ENCODE assay signal across 18 cellular contexts in genomic region chr16:64627288-64627687, GRCh38.
DNase-seq lines count a peak whose midpoint lies in the region; ATAC-seq, FAIRE-seq and TF ChIP-seq lines count a peak whose summit lies in the region.
"Had no signal": no experiment of that assay in that cellular context is flagged by ENCODE, and none has a peak within 500 bp of the region (broad histone marks: within the 10 kb centered on the region; RNA-seq: fewer than 3 reads in every experiment).

No MANE protein-coding gene starts in this region.

- intact Hi-C loops in IMR-90 (cut with micrococcal nuclease) = no loop called here
- intact Hi-C loops in OCI-LY7 (cut with micrococcal nuclease; ENCODE audit: unreplicated experiment) = no loop called here
- intact Hi-C loops in lower leg skin (cut with DNase I; ENCODE audit: low total_unique reads) = no loop called here

- no peak for TF ChIP-seq EP300 in tibial nerve (IDR thresholded peaks at IDR 0.05)

- no peak overlapping the region for H4K8ac ChIP-seq in IMR-90 (ENCODE audit: low read depth in 2 of 2, low read length in 2 of 2)

- POLR2A ChIA-PET in IMR-90 (lab: Charles Lee; ENCODE audit: unreplicated experiment) = no interaction called here
- POLR2A ChIA-PET in OCI-LY7 (lab: Charles Lee) = interaction anchor here (1.6 kb wide), 1 partner anchor 15 kb away, joined by 5 read pairs; no protein-coding TSS in a partner anchor

- H3K36me3 ChIP-seq in IMR-90 (ENCODE audit: control insufficient read depth, insufficient read depth, low read length) (no peaks in the 10 kb centered on the region), OCI-LY7 (ENCODE audit: insufficient read depth, low read length) (no peaks in the 10 kb centered on the region), tibial nerve (no peaks in the 10 kb centered on the region)
- H3K36me3 ChIP-seq: gastrocnemius medialis, SJCRH30 had no signal

- H3K4me1 ChIP-seq in IMR-90 (ENCODE audit: control insufficient read depth, insufficient read depth, low read length) = no peaks in the 10 kb centered on the region
- H3K4me1 ChIP-seq in OCI-LY7 (ENCODE audit: insufficient read depth, low read length, poor library complexity, severe bottlenecking) = no peaks in the 10 kb centered on the region
- H3K4me1 ChIP-seq in tibial nerve = no peaks in the 10 kb centered on the region
- H3K4me1 ChIP-seq: gastrocnemius medialis, SJCRH30 had no signal

- H3K56ac ChIP-seq in IMR-90 (ENCODE audit: extremely low read depth, insufficient read depth, low read length) = no peak overlapping the region

- H3K9ac ChIP-seq in IMR-90 (ENCODE audit: low read depth, low read length) = no peak overlapping the region

- H3K27ac ChIP-seq in IMR-90 (ENCODE audit: insufficient read depth, low read length) = no peak overlapping the region
- H3K27ac ChIP-seq in OCI-LY7 (ENCODE audit: low read depth, low read length, poor library complexity, severe bottlenecking) = no peak overlapping the region
- no peak overlapping the region for H3K27ac ChIP-seq in tibial nerve
- H3K27ac ChIP-seq: gastrocnemius medialis, SJCRH30 had no signal

- no peak overlapping the region for H3K18ac ChIP-seq in IMR-90 (ENCODE audit: low read depth, low read length)

- H3K4me2 ChIP-seq in IMR-90 (ENCODE audit: low read depth, low read length) (no peak overlapping the region), OCI-LY7 (ENCODE audit: low read length) (no peak overlapping the region)

- H3K9me1 ChIP-seq in IMR-90 (ENCODE audit: insufficient read depth, low read length) = no peaks in the 10 kb centered on the region

- H3K79me2 ChIP-seq in OCI-LY7 (ENCODE audit: insufficient read depth, low read depth, low read length) = no peaks in the 10 kb centered on the region

- H3K9me2 ChIP-seq in OCI-LY7 (ENCODE audit: insufficient read depth, low read length) = no peaks in the 10 kb centered on the region

- no peak overlapping the region for H4K5ac ChIP-seq in IMR-90 (ENCODE audit: low read depth, low read length)

- dilution Hi-C loops in IMR-90 (cut with HindIII; ENCODE audit: low sequenced_read_pairs, unreplicated experiment) = no loop called here

- 60% methylated on average over 1 of the region's 4 CpGs; no CpG with 5 or more reads in 1 of the 2 experiments for WGBS in IMR-90 (ENCODE audit: extremely low coverage in 2 of 2, insufficient read length in 1 of 2), 2 experiments
- WGBS in lower leg skin, 2 donors = 61 to 76% methylated on average over 4 of the region's 4 CpGs
- 77 to 94% methylated on average over 4 of the region's 4 CpGs for WGBS in tibial nerve, 2 donors

- ATAC-seq in IMR-90 (ENCODE audit: low read depth) = no peak
- ATAC-seq: activated CD8-positive, alpha-beta memory T cell treated with anti-CD3 and anti-CD28 coated beads, Interleukin-2, amount 10 ng/mL, durations not matched to agents 7 days and 5 days; gastrocnemius medialis; sciatic nerve had no signal

- H2BK5ac ChIP-seq in IMR-90 (ENCODE audit: low read depth, low read length, poor library complexity, severe bottlenecking) = no peak overlapping the region

- no peaks in the 10 kb centered on the region for H3K79me1 ChIP-seq in IMR-90 (ENCODE audit: low read depth in 1 of 2, low read length in 2 of 2)

- H3K4me3 ChIP-seq in IMR-90 (ENCODE audit: insufficient read depth, low read depth, low read length) (no peak overlapping the region), OCI-LY7 (ENCODE audit: low read depth, low read length, poor library complexity, severe bottlenecking) (no peak overlapping the region), fibroblast of villous mesenchyme (ENCODE audit: low read depth, low read length) (no peak overlapping the region), lower leg skin (ENCODE audit: low read depth, poor library complexity, severe bottlenecking) (no peak overlapping the region), tibial nerve (no peak overlapping the region)
- H3K4me3 ChIP-seq: gastrocnemius medialis, SJCRH30 had no signal

- H2BK120ac ChIP-seq in IMR-90 (ENCODE audit: low read depth, low read length) = no peak overlapping the region

- no peak overlapping the region for H2BK20ac ChIP-seq in IMR-90 (ENCODE audit: low read depth, low read length)

- no peak overlapping the region for H2AK9ac ChIP-seq in IMR-90 (replicated peaks; ENCODE audit: low read depth, low read length, poor library complexity)

- H3K9me3 ChIP-seq in IMR-90 (ENCODE audit: control insufficient read depth, insufficient read depth, low read length) = no peaks in the 10 kb centered on the region
- H3K9me3 ChIP-seq in OCI-LY7 (ENCODE audit: low read length) = no peaks in the 10 kb centered on the region
- peaks cover 0 to 21% (median 2%) of the 10 kb centered on the region in 4 donors for H3K9me3 ChIP-seq in tibial nerve
- H3K9me3 ChIP-seq: gastrocnemius medialis, SJCRH30 had no signal

- no peak overlapping the region for H2BK15ac ChIP-seq in IMR-90 (ENCODE audit: low read depth, low read length)

- TF ChIP-seq CTCF in D721Med (IDR thresholded peaks at IDR 0.05; ENCODE audit: insufficient read depth, missing control alignments) = peak; percentile 9
- 0 out of 2 replicates have a peak, but pooled peaks have one; percentile 3 for TF ChIP-seq CTCF in IMR-90 (conservative IDR thresholded peaks at IDR 0.05; ENCODE audit: low read depth, low read length)
- no peak for TF ChIP-seq CTCF in OCI-LY7 (conservative IDR thresholded peaks at IDR 0.05; ENCODE audit: low read length)
- peak; percentile 9 for TF ChIP-seq CTCF in fibroblast of villous mesenchyme (IDR thresholded peaks at IDR 0.05; ENCODE audit: insufficient read depth, low read depth, low read length)
- TF ChIP-seq CTCF in lower leg skin (IDR thresholded peaks at IDR 0.05) = no peak
- no peak for TF ChIP-seq CTCF in tibial nerve (IDR thresholded peaks at IDR 0.05)

- FAIRE-seq in D721Med (lab: Jason Lieb, UNC) = no peak

- DNase-seq in D721Med (ENCODE audit: insufficient read length, low spot score) = no peak
- no peak for DNase-seq in IMR-90
- peak; percentile 3 for DNase-seq in OCI-LY7 (ENCODE audit: low spot score)
- no peak for DNase-seq in fibroblast of villous mesenchyme (ENCODE audit: low read depth)
- no peak for DNase-seq in lower leg skin (ENCODE audit: low spot score in 2 of 2)
- no peak for DNase-seq in stimulated activated CD4-positive, alpha-beta T cell treated with anti-CD3 and anti-CD28 coated beads, Interleukin-4, amount 100 ng/mL, for 1 hour
- no peak for DNase-seq in activated naive CD4-positive, alpha-beta T cell treated with Interleukin-2 at 50 U/mL for 16 hours
- DNase-seq in tibial nerve (ENCODE audit: low spot score in 2 of 2) = no peak
- DNase-seq: activated CD4-positive, CD25-positive, alpha-beta regulatory T cell treated with anti-CD3 and anti-CD28 coated beads, Interleukin-2, amount 50 U/mL, for 72 hours; activated CD8-positive, alpha-beta memory T cell treated with anti-CD3 and anti-CD28 coated beads, Interleukin-2, amount 10 ng/mL, durations not matched to agents 7 days and 5 days; amniotic stem cell; Calu3; gastrocnemius medialis; GOT3; KG1; OCI-M1 had no signal

- BruUV-seq in IMR-90 (replicated peaks; lab: Mats Ljungman, UMichigan) (no TSS peak), OCI-LY7 (replicated peaks; lab: Mats Ljungman, UMichigan) (no TSS peak)

- TF ChIP-seq POLR2A in IMR-90 (IDR thresholded peaks at IDR 0.05; ENCODE audit: low read depth, low read length) = no peak
- no peak for TF ChIP-seq POLR2A in lower leg skin (IDR thresholded peaks at IDR 0.05)
- TF ChIP-seq POLR2A in tibial nerve (IDR thresholded peaks at IDR 0.05) = no peak

- H3K23ac ChIP-seq in IMR-90 (ENCODE audit: low read depth, low read length) = no peak overlapping the region

- H2AK5ac ChIP-seq in IMR-90 (ENCODE audit: low read depth, low read length) = no peak overlapping the region

- H3K14ac ChIP-seq in IMR-90 (replicated peaks; ENCODE audit: low read depth, low read length) = no peak overlapping the region

- TF ChIP-seq RAD21 in IMR-90 (IDR thresholded peaks at IDR 0.05; ENCODE audit: low read length) = no peak

- H2AFZ ChIP-seq in IMR-90 (replicated peaks; ENCODE audit: low read length, poor library complexity) (no peak overlapping the region), OCI-LY7 (ENCODE audit: low read length) (no peak overlapping the region)

- CTCF ChIA-PET in IMR-90 (lab: Yijun Ruan, JAX) (no interaction called here), OCI-LY7 (lab: Charles Lee; ENCODE audit: unreplicated experiment) (no interaction called here)

- no peak overlapping the region for H3K4ac ChIP-seq in IMR-90 (ENCODE audit: low read depth, low read length)

- H4K20me1 ChIP-seq in IMR-90 (ENCODE audit: insufficient read depth, low read length) (no peaks in the 10 kb centered on the region), OCI-LY7 (ENCODE audit: insufficient read depth, low read length) (no peaks in the 10 kb centered on the region)

- H3K27me3 ChIP-seq in IMR-90 (ENCODE audit: control insufficient read depth, insufficient read depth, low read length) (no peaks in the 10 kb centered on the region), tibial nerve (no peaks in the 10 kb centered on the region)
- H3K27me3 ChIP-seq: gastrocnemius medialis, SJCRH30 had no signal

- H4K91ac ChIP-seq in IMR-90 (ENCODE audit: insufficient read depth, low read depth, low read length) = no peak overlapping the region

- in situ Hi-C loops in IMR-90 (cut with MboI; ENCODE audit: low sequenced_read_pairs) = no loop called here

TF ChIP-seq in IMR-90, 13 proteins besides CTCF, POLR2A, EP300 and RAD21 (continues in another document):
- TF ChIP-seq MXI1 (IDR thresholded peaks at IDR 0.05; ENCODE audit: borderline replicate concordance, low read depth, low read length) = no peak
- TF ChIP-seq CHD1 (IDR thresholded peaks at IDR 0.05; ENCODE audit: low read depth, low read length) = no peak
- TF ChIP-seq USF2 (IDR thresholded peaks at IDR 0.05; ENCODE audit: low read depth, low read length) = no peak
- TF ChIP-seq RFX5 (IDR thresholded peaks at IDR 0.05; ENCODE audit: low read depth, low read length) = no peak
- no peak for TF ChIP-seq MAFK (IDR thresholded peaks at IDR 0.05; ENCODE audit: low read depth, low read length)
- TF ChIP-seq MAZ (IDR thresholded peaks at IDR 0.05; ENCODE audit: borderline replicate concordance, low read depth, low read length) = no peak
- TF ChIP-seq SMC3 (IDR thresholded peaks at IDR 0.05; ENCODE audit: low read depth, low read length) = no peak

Comparison
In these comparisons a context has a peak if more than half of its experiments do, and no peak if none do; other contexts are left out.
1. CTCF ChIP-seq: peak in D721Med (single experiment), IMR-90 (single experiment) and fibroblast of villous mesenchyme (single experiment); none in OCI-LY7 (single experiment), lower leg skin (0 of 3) and tibial nerve (0 of 5).